Comparison of ENCODE assay signal across 31 cellular contexts in genomic region chr9:2177121-2177520, GRCh38.
"Had no signal": no experiment of that assay in that cellular context is flagged by ENCODE, and none has a peak within 500 bp of the region (broad histone marks: within the 10 kb centered on the region; RNA-seq: fewer than 3 reads in every experiment).

No MANE protein-coding gene starts in this region.

- H3K27ac ChIP-seq: neural progenitor cell, ovary, parathyroid adenoma, psoas muscle, spleen, suprapubic skin, testis, tibial artery, transverse colon, upper lobe of right lung, uterus had no signal

- H3K27me3 Mint-ChIP-seq: progenitor cell of endocrine pancreas; stimulated activated memory B cell treated with anti-CD40 and anti-IgM and Interleukin-4, amounts not matched to agents 10 μg/mL and 1 μg/mL and 100 μg/mL, for 72 hours; stimulated activated naive CD8-positive, alpha-beta T cell treated with anti-CD3 and anti-CD28 coated beads, Interleukin-15, amount 100 ng/mL, for 72 hours; type B pancreatic cell had no signal

- H3K4me3 ChIP-seq: neural progenitor cell, ovary, psoas muscle, skin epidermis, smooth muscle cell, spleen, suprapubic skin, testis, tibial artery, transverse colon, upper lobe of right lung, uterus had no signal

- H2AFZ ChIP-seq: neural progenitor cell, parathyroid adenoma had no signal

- ATAC-seq: natural killer cell; psoas muscle; right cardiac atrium; sciatic nerve; stimulated activated memory B cell treated with anti-CD40 and anti-IgM and Interleukin-4, amounts not matched to agents 10 μg/mL and 1 μg/mL and 100 μg/mL, for 72 hours; stimulated activated naive CD8-positive, alpha-beta T cell treated with anti-CD3 and anti-CD28 coated beads, Interleukin-15, amount 100 ng/mL, for 72 hours; stimulated activated naive CD8-positive, alpha-beta T cell treated with anti-CD3 and anti-CD28 coated beads, Interleukin-15, Interleukin-2, amounts not matched to agents 100 U/mL and 50 U/mL, for 24 hours; upper lobe of right lung had no signal

- H3K9ac ChIP-seq: neural progenitor cell, parathyroid adenoma had no signal

- DNase-seq: natural killer cell; occipital lobe; ovary; posterior cingulate gyrus; psoas muscle; right cardiac atrium; spleen; stimulated activated CD4-positive, alpha-beta T cell treated with anti-CD3 and anti-CD28 coated beads, Interleukin-12 subunit alpha, Interleukin-12 subunit beta, amount 100 ng/mL, for 4 hours; stimulated activated CD4-positive, alpha-beta T cell treated with anti-CD3 and anti-CD28 coated beads, Interleukin-1b, Interleukin-23, amount 100 ng/mL, for 48 hours; stimulated activated CD4-positive, alpha-beta T cell treated with anti-CD3 and anti-CD28 coated beads, Interleukin-4, amount 100 ng/mL, for 1 hour; stimulated activated CD4-positive, alpha-beta T cell treated with anti-CD3 and anti-CD28 coated beads, Interleukin-4, amount 100 ng/mL, for 4 hours; stimulated activated CD8-positive, alpha-beta memory T cell treated with anti-CD3 and anti-CD28 coated beads, Interleukin-4, amount 100 ng/mL, for 48 hours; stimulated activated naive CD4-positive, alpha-beta T cell; stimulated activated naive CD8-positive, alpha-beta T cell treated with anti-CD3 and anti-CD28 coated beads, Interleukin-15, amount 100 ng/mL, for 72 hours; stimulated activated naive CD8-positive, alpha-beta T cell treated with anti-CD3 and anti-CD28 coated beads, Interleukin-15, Interleukin-2, amounts not matched to agents 100 U/mL and 50 U/mL, for 24 hours; substantia nigra; testis; tibial artery; transverse colon; upper lobe of right lung; uterus had no signal

- H3K36me3 Mint-ChIP-seq: natural killer cell had no signal

- H3K27ac Mint-ChIP-seq: nephron; stimulated activated memory B cell treated with anti-CD40 and anti-IgM and Interleukin-4, amounts not matched to agents 10 μg/mL and 1 μg/mL and 100 μg/mL, for 72 hours; stimulated activated naive CD8-positive, alpha-beta T cell treated with anti-CD3 and anti-CD28 coated beads, Interleukin-15, amount 100 ng/mL, for 72 hours had no signal

- H3K4me2 ChIP-seq: neural progenitor cell, smooth muscle cell had no signal

- H3K36me3 ChIP-seq: neural progenitor cell, ovary, transverse colon, uterus had no signal

- H3K4me1 ChIP-seq: parathyroid adenoma, testis, tibial artery, upper lobe of right lung, uterus had no signal

- H3K27me3 ChIP-seq: neural progenitor cell, ovary, spleen, suprapubic skin, testis, tibial artery, transverse colon, upper lobe of right lung, uterus had no signal

- H3K4me1 Mint-ChIP-seq: stimulated activated memory B cell treated with anti-CD40 and anti-IgM and Interleukin-4, amounts not matched to agents 10 μg/mL and 1 μg/mL and 100 μg/mL, for 72 hours had no signal

- H3K9me3 ChIP-seq: ovary, psoas muscle, spleen, suprapubic skin, testis, tibial artery, transverse colon, upper lobe of right lung, uterus had no signal

- H3K9me3 Mint-ChIP-seq: natural killer cell; nephron; stimulated activated naive CD8-positive, alpha-beta T cell treated with anti-CD3 and anti-CD28 coated beads, Interleukin-15, amount 100 ng/mL, for 72 hours; type B pancreatic cell had no signal

- H3K4me3 Mint-ChIP-seq: natural killer cell; nephron; neural progenitor cell; stimulated activated memory B cell treated with anti-CD40 and anti-IgM and Interleukin-4, amounts not matched to agents 10 μg/mL and 1 μg/mL and 100 μg/mL, for 72 hours; stimulated activated naive CD8-positive, alpha-beta T cell treated with anti-CD3 and anti-CD28 coated beads, Interleukin-15, amount 100 ng/mL, for 72 hours; type B pancreatic cell had no signal
